29 cellular contexts compared by ENCODE assay signal in genomic region chr2:151060334-151060733, GRCh38.
"Had no signal": no experiment of that assay in that cellular context is flagged by ENCODE, and none has a peak within 500 bp of the region (broad histone marks: within the 10 kb centered on the region; RNA-seq: fewer than 3 reads in every experiment).

No MANE protein-coding gene starts in this region.

- H3K4me1 ChIP-seq: esophagus muscularis mucosa, gastrocnemius medialis had no signal

- H3K4me1 Mint-ChIP-seq: activated B cell treated with CpG ODN at 0.5 μM for 24 hours; activated T-helper 17 cell treated with anti-CD3 and anti-CD28 coated beads, Interleukin-2, amount 50 U/mL, for 72 hours had no signal

- H3K4me3 ChIP-seq: esophagus muscularis mucosa, gastrocnemius medialis, heart left ventricle had no signal

- H3K36me3 Mint-ChIP-seq: activated naive CD8-positive, alpha-beta T cell had no signal

- H3K9me3 ChIP-seq: esophagus muscularis mucosa, gastrocnemius medialis, heart left ventricle had no signal

- H3K4me3 Mint-ChIP-seq: activated B cell treated with CpG ODN at 0.5 μM for 24 hours; activated CD8-positive, alpha-beta T cell treated with anti-CD3 and anti-CD28 coated beads for 36 hours; activated naive CD8-positive, alpha-beta T cell; activated T-cell treated with anti-CD3 and anti-CD28 coated beads, Interleukin-2, amount 50 U/mL, for 4 hours; activated T-helper 17 cell treated with anti-CD3 and anti-CD28 coated beads, Interleukin-2, amount 50 U/mL, for 72 hours; effector memory CD8-positive, alpha-beta T cell had no signal

- H3K36me3 ChIP-seq: esophagus muscularis mucosa, gastrocnemius medialis, heart left ventricle, WERI-Rb-1 had no signal

- DNase-seq: activated B cell treated with CpG ODN at 0.5 μM for 24 hours; activated CD4-positive, alpha-beta T cell treated with anti-CD3 and anti-CD28 coated beads for 48 hours; activated CD4-positive, alpha-beta T cell treated with anti-CD3 and anti-CD28 coated beads, Interleukin-2, amount 50 U/mL, for 1 hour; activated CD4-positive, alpha-beta T cell treated with anti-CD3 and anti-CD28 coated beads, Interleukin-2, amount 50 U/mL, for 48 hours; activated CD8-positive, alpha-beta memory T cell treated with anti-CD3 and anti-CD28 coated beads for 24 hours; activated CD8-positive, alpha-beta T cell treated with anti-CD3 and anti-CD28 coated beads for 36 hours; activated effector memory CD4-positive, alpha-beta T cell treated with Interleukin-2 at 50 U/mL for 16 hours; activated gamma-delta T cell treated with Interleukin-2 at 50 U/mL for 16 hours; activated naive CD4-positive, alpha-beta T cell treated with anti-CD3 and anti-CD28 coated beads, Interleukin-2, amount 50 U/mL, for 16 hours; activated naive CD4-positive, alpha-beta T cell treated with Interleukin-2 at 50 U/mL for 16 hours; activated T-cell treated with anti-CD3 and anti-CD28 coated beads, Interleukin-2, amount 50 U/mL, for 4 hours; amniotic stem cell; anterior cingulate cortex; caudate nucleus; cortex of kidney; dermis blood vessel endothelial cell; effector CD4-positive, alpha-beta T cell; effector memory CD8-positive, alpha-beta T cell; erythroblast; gastrocnemius medialis; glutamatergic neuron; heart left ventricle; T-helper 2 cell; WERI-Rb-1 had no signal

- H3K27ac ChIP-seq: esophagus muscularis mucosa, foreskin keratinocyte, gastrocnemius medialis, heart left ventricle, WERI-Rb-1 had no signal

- ATAC-seq: activated CD4-positive, CD25-positive, alpha-beta regulatory T cell treated with anti-CD3 and anti-CD28 coated beads, Interleukin-2, amount 50 U/mL, for 24 hours; activated CD8-positive, alpha-beta T cell treated with anti-CD3 and anti-CD28 coated beads for 36 hours; activated T-cell treated with anti-CD3 and anti-CD28 coated beads, Interleukin-2, amount 50 U/mL, for 4 hours; activated T-helper 17 cell treated with anti-CD3 and anti-CD28 coated beads, Interleukin-2, amount 50 U/mL, for 72 hours; effector memory CD8-positive, alpha-beta T cell; foreskin keratinocyte; gastrocnemius medialis; heart left ventricle had no signal

- H3K9me3 Mint-ChIP-seq: activated B cell treated with CpG ODN at 0.5 μM for 24 hours; activated CD8-positive, alpha-beta T cell treated with anti-CD3 and anti-CD28 coated beads for 36 hours; activated T-cell treated with anti-CD3 and anti-CD28 coated beads, Interleukin-2, amount 50 U/mL, for 4 hours; activated T-helper 17 cell treated with anti-CD3 and anti-CD28 coated beads, Interleukin-2, amount 50 U/mL, for 72 hours; effector memory CD8-positive, alpha-beta T cell had no signal

- H3K27me3 ChIP-seq: esophagus muscularis mucosa, foreskin keratinocyte, gastrocnemius medialis, heart left ventricle had no signal

- H3K27ac Mint-ChIP-seq: activated B cell treated with CpG ODN at 0.5 μM for 24 hours; activated CD8-positive, alpha-beta T cell treated with anti-CD3 and anti-CD28 coated beads for 36 hours; activated naive CD8-positive, alpha-beta T cell; activated T-helper 17 cell treated with anti-CD3 and anti-CD28 coated beads, Interleukin-2, amount 50 U/mL, for 72 hours; effector memory CD8-positive, alpha-beta T cell had no signal
